In the genomic region with DNA sequence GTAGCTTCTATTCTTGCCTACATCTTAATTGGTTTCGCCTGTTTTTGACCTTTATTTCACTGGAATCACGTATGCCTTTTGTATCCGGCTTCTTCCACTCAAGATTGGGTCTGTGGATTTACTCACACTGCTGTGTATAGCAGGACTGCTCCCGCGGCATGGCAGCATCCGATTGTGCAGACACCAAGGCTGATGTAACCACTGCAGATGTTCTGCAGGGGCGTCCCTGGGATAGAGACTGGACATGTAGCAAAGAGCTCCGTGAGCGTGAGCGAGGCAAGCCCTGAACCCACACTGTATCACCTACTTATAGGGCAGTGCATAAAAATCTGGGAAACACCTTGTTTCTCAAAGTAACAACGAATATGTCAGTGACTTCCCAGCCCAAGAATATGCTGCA, we compare ENCODE assay signal across 11 cellular contexts. TPM values are rescaled to one million over a fixed set of nuclear protein-coding genes. Genes with fewer than 3 reads are reported as not detected.
DNase-seq lines count a peak whose midpoint lies in the region; ATAC-seq and TF ChIP-seq lines count a peak whose summit lies in the region.
"Had no signal": no experiment of that assay in that cellular context is flagged by ENCODE, and none has a peak within 500 bp of the region (broad histone marks: within the 10 kb centered on the region; RNA-seq: fewer than 3 reads in every experiment).

No MANE protein-coding gene starts in this region.

- TF ChIP-seq EP300 in SK-N-SH (IDR thresholded peaks at IDR 0.05; ENCODE audit: borderline replicate concordance in 1 of 2, low read depth in 1 of 2, low read length in 1 of 2) = no peak

- no peak overlapping the region for H2AFZ ChIP-seq in SK-N-SH (ENCODE audit: low read depth)

- H3K27me3 Mint-ChIP-seq in T-helper 1 cell treated with Interleukin-12 subunit alpha and Interleukin-12 subunit beta and Interleukin-4 antibody, amounts not matched to agents 30 μg/mL and 1 μg/mL, for 36 hours (ENCODE audit: low read depth) = no peaks in the 10 kb centered on the region
- H3K27me3 Mint-ChIP-seq: CD4-positive, CD25-positive, alpha-beta regulatory T cell; type B pancreatic cell had no signal

- no peaks in the 10 kb centered on the region for H4K20me1 ChIP-seq in SK-N-SH (ENCODE audit: insufficient read depth)

- no peaks in the 10 kb centered on the region for H3K9me2 ChIP-seq in SK-N-SH

- CTCF ChIA-PET in SK-N-SH (lab: Yijun Ruan, JAX) = interaction anchor here (1.2 kb wide), 1 partner anchor 11 kb away, joined by 3 read pairs; a partner anchor contains a TSS

- H3K4me1 Mint-ChIP-seq in T-helper 1 cell treated with Interleukin-12 subunit alpha and Interleukin-12 subunit beta and Interleukin-4 antibody, amounts not matched to agents 30 μg/mL and 1 μg/mL, for 36 hours (ENCODE audit: low read depth) = peaks cover 14% of the 10 kb centered on the region

- H3K4me3 ChIP-seq in SK-N-MC (no peak overlapping the region), SK-N-SH (ENCODE audit: low read depth in 2 of 2, low read length in 1 of 2) (no peak overlapping the region)

- 90% methylated on average over 11 of the region's 11 CpGs for WGBS in SK-N-SH (ENCODE audit: low lambda C conversion rate)

- no peak for TF ChIP-seq CTCF in SK-N-SH (IDR thresholded peaks at IDR 0.05)

- H3K79me2 ChIP-seq in SK-N-SH (ENCODE audit: insufficient read depth) = no peaks in the 10 kb centered on the region

- peak overlapping the region; percentile 26 for H3K27ac Mint-ChIP-seq in T-helper 1 cell treated with Interleukin-12 subunit alpha and Interleukin-12 subunit beta and Interleukin-4 antibody, amounts not matched to agents 30 μg/mL and 1 μg/mL, for 36 hours

- no peaks in the 10 kb centered on the region for H3K27me3 ChIP-seq in SK-N-SH (ENCODE audit: insufficient read depth)

- DNase-seq in T-helper 1 cell = no peak
- DNase-seq in SK-N-MC (ENCODE audit: low read depth, low spot score) = no peak
- no peak for DNase-seq in epithelial cell of prostate (ENCODE audit: low read depth, low spot score)
- peak; percentile 37 for DNase-seq in putamen (ENCODE audit: low spot score)
- no peak for DNase-seq in NCI-H524 (lab: John Stamatoyannopoulos, UW)
- DNase-seq in SK-N-SH = no peak

- peaks cover 19% of the 10 kb centered on the region for H3K36me3 Mint-ChIP-seq in T-helper 1 cell treated with Interleukin-12 subunit alpha and Interleukin-12 subunit beta and Interleukin-4 antibody, amounts not matched to agents 30 μg/mL and 1 μg/mL, for 36 hours (ENCODE audit: low read depth)

- ATAC-seq in HG03097 (IDR thresholded peaks at IDR 0.05; ENCODE audit: low FRiP score, unreplicated experiment) = no peak
- ATAC-seq: Panc1 had no signal

- 0 out of 2 replicates have a peak overlapping the region, but pooled peaks have one; percentile 42 for H3K27ac ChIP-seq in SK-N-MC
- H3K27ac ChIP-seq in epithelial cell of prostate = peak overlapping the region; percentile 58
- H3K27ac ChIP-seq in SK-N-SH (ENCODE audit: low read depth in 2 of 2, low read length in 1 of 2) = no peak overlapping the region

- H3K9me3 ChIP-seq in SK-N-MC (ENCODE audit: low read depth, low read length) = no peaks in the 10 kb centered on the region
- no peaks in the 10 kb centered on the region for H3K9me3 ChIP-seq in SK-N-SH

- peaks cover 4% of the 10 kb centered on the region for H3F3A ChIP-seq in SK-N-SH (replicated peaks; ENCODE audit: insufficient read depth)

- H3K9ac ChIP-seq in SK-N-MC (ENCODE audit: insufficient read length) (no peak overlapping the region), SK-N-SH (no peak overlapping the region)

- no peak overlapping the region for H3K4me3 Mint-ChIP-seq in T-helper 1 cell treated with Interleukin-12 subunit alpha and Interleukin-12 subunit beta and Interleukin-4 antibody, amounts not matched to agents 30 μg/mL and 1 μg/mL, for 36 hours
- H3K4me3 Mint-ChIP-seq: type B pancreatic cell had no signal

- POLR2A ChIA-PET in SK-N-SH (lab: Yijun Ruan, JAX) = interaction anchor here (1.2 kb wide), 1 partner anchor 12 kb away, joined by 3 read pairs; a partner anchor contains a TSS

- peaks cover 26% of the 10 kb centered on the region for H3K36me3 ChIP-seq in SK-N-MC (ENCODE audit: insufficient read depth, low read length)
- H3K36me3 ChIP-seq in SK-N-SH (replicated peaks in 1 of 2; ENCODE audit: control insufficient read depth in 1 of 2, insufficient read depth in 2 of 2, low read length in 1 of 2) = peaks cover 20 to 36% of the 10 kb centered on the region in 2 experiments

- TF ChIP-seq RAD21 in SK-N-SH (IDR thresholded peaks at IDR 0.05; ENCODE audit: low read length) = no peak

- H3K4me1 ChIP-seq in SK-N-SH (ENCODE audit: control insufficient read depth in 1 of 2, insufficient read depth in 2 of 2, low read depth in 1 of 2, low read length in 1 of 2) = no peaks in the 10 kb centered on the region

- no peaks in the 10 kb centered on the region for H3K9me3 Mint-ChIP-seq in T-helper 1 cell treated with Interleukin-12 subunit alpha and Interleukin-12 subunit beta and Interleukin-4 antibody, amounts not matched to agents 30 μg/mL and 1 μg/mL, for 36 hours
- H3K9me3 Mint-ChIP-seq: CD4-positive, CD25-positive, alpha-beta regulatory T cell; type B pancreatic cell had no signal

- no peak overlapping the region for H3K4me2 ChIP-seq in SK-N-SH

TF ChIP-seq in SK-N-SH, 30 proteins besides CTCF, POLR2A, EP300 and RAD21:
- TF ChIP-seq POLR2AphosphoS5 (IDR thresholded peaks at IDR 0.05; ENCODE audit: low read depth, low read length) (no peak), CHD2 (IDR thresholded peaks at IDR 0.05; ENCODE audit: low read length, partially characterized antibody) (no peak), TCF12 (IDR thresholded peaks at IDR 0.05) (no peak), TAF1 (IDR thresholded peaks at IDR 0.05; ENCODE audit: borderline replicate concordance, low read depth, low read length) (no peak), SIN3A (IDR thresholded peaks at IDR 0.05; ENCODE audit: borderline replicate concordance, low read depth, low read length) (no peak), ELF1 (IDR thresholded peaks at IDR 0.05) (no peak), YY1 (IDR thresholded peaks at IDR 0.05; ENCODE audit: low read depth) (no peak), SMC3 (IDR thresholded peaks at IDR 0.05; ENCODE audit: low read depth, low read length) (no peak), RFX5 (IDR thresholded peaks at IDR 0.05; ENCODE audit: low read length) (no peak)
- TF ChIP-seq, protein P1, sequence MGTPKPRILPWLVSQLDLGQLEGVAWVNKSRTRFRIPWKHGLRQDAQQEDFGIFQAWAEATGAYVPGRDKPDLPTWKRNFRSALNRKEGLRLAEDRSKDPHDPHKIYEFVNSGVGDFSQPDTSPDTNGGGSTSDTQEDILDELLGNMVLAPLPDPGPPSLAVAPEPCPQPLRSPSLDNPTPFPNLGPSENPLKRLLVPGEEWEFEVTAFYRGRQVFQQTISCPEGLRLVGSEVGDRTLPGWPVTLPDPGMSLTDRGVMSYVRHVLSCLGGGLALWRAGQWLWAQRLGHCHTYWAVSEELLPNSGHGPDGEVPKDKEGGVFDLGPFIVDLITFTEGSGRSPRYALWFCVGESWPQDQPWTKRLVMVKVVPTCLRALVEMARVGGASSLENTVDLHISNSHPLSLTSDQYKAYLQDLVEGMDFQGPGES (IDR thresholded peaks at IDR 0.05; ENCODE audit: low read depth, low read length) = no peak
- TF ChIP-seq, protein P2, sequence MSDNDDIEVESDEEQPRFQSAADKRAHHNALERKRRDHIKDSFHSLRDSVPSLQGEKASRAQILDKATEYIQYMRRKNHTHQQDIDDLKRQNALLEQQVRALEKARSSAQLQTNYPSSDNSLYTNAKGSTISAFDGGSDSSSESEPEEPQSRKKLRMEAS (IDR thresholded peaks at IDR 0.05; ENCODE audit: low read depth) = no peak
TF ChIP-seq in SK-N-SH: peak in this region for 0.

RNA-seq across cellular contexts. Expression of a gene that starts 11.4 kb away (rescaled TPM):
- not detected in 2 replicates for polyA plus RNA-seq in SK-N-SH (2012; rRNA removed)
- polyA plus RNA-seq in SK-N-SH (2012; cell fraction: cytosol; rRNA removed) = not detected in 2 replicates
- polyA plus RNA-seq in SK-N-SH (2012; cell fraction: nucleus; rRNA removed) = not detected in 2 replicates
- polyA plus RNA-seq: CD4-positive, CD25-positive, alpha-beta regulatory T cell had no signal

RNA-seq across cellular contexts. Expression of a gene that starts 11.8 kb away (rescaled TPM):
- 15.9 and 19.6 TPM in 2 replicates for polyA plus RNA-seq in SK-N-SH (2012; rRNA removed)
- 19.1 and 24.8 TPM in 2 replicates for polyA plus RNA-seq in SK-N-SH (2012; cell fraction: cytosol; rRNA removed)
- 25.6 and 42.1 TPM in 2 replicates for polyA plus RNA-seq in SK-N-SH (2012; cell fraction: nucleus; rRNA removed)

RNA-seq across cellular contexts. Expression of a gene that starts 19.1 kb away (rescaled TPM):
- 11.9 and 13.4 TPM in 2 replicates for polyA plus RNA-seq in SK-N-SH (2012; rRNA removed)
- 9.4 and 10.7 TPM in 2 replicates for polyA plus RNA-seq in SK-N-SH (2012; cell fraction: cytosol; rRNA removed)
- 23.5 and 27.6 TPM in 2 replicates for polyA plus RNA-seq in SK-N-SH (2012; cell fraction: nucleus; rRNA removed)

RNA-seq across cellular contexts. Expression of a gene that starts 48.9 kb away (rescaled TPM):
- polyA plus RNA-seq in SK-N-SH (2012; rRNA removed) = 36.6 and 41.2 TPM in 2 replicates
- 46.1 and 69.3 TPM in 2 replicates for polyA plus RNA-seq in SK-N-SH (2012; cell fraction: cytosol; rRNA removed)
- 102 and 110 TPM in 2 replicates for polyA plus RNA-seq in SK-N-SH (2012; cell fraction: nucleus; rRNA removed)

Comparison
In these comparisons a context has a peak if more than half of its experiments do, and no peak if none do; other contexts are left out.
1. H3K27ac ChIP-seq: peak in SK-N-MC (single experiment) and epithelial cell of prostate (single experiment); none in SK-N-SH (0 of 2).